ENCODE assay signal across 15 cellular contexts in genomic region chr7:143499743-143500348, GRCh38. TPM values are rescaled to one million over a fixed set of nuclear protein-coding genes. Genes with fewer than 3 reads are reported as not detected.
DNase-seq lines count a peak whose midpoint lies in the region; FAIRE-seq and TF ChIP-seq lines count a peak whose summit lies in the region.
"Had no signal": no experiment of that assay in that cellular context is flagged by ENCODE, and none has a peak within 500 bp of the region (broad histone marks: within the 10 kb centered on the region; RNA-seq: fewer than 3 reads in every experiment).

No MANE protein-coding gene starts in this region.

- H3K27ac ChIP-seq in kidney (ENCODE audit: low read depth in 2 of 2, low read length in 2 of 2) = peak overlapping the region; percentile 46 to 74
- H3K27ac ChIP-seq in skeletal muscle tissue (ENCODE audit: low read depth, low read length) = peak overlapping the region; percentile 65

- H3K4me3 ChIP-seq in kidney (ENCODE audit: low read length in 2 of 2) = no peak overlapping the region
- no peak overlapping the region for H3K4me3 ChIP-seq in skeletal muscle tissue (ENCODE audit: low read length in 3 of 3)

- DNase-seq in EH (ENCODE audit: low read depth) (peak; percentile 85), dermis blood vessel endothelial cell (peak; percentile 94), kidney (no peak), NCI-H1694 (lab: John Stamatoyannopoulos, UW) (no peak), NCI-H774 (lab: John Stamatoyannopoulos, UW) (no peak)
- no peak for DNase-seq in stimulated activated CD4-positive, alpha-beta T cell treated with anti-CD3 and anti-CD28 coated beads, Interleukin-1b, Interleukin-23, amount 100 ng/mL, for 48 hours
- DNase-seq in activated naive CD4-positive, alpha-beta T cell (lab: John Stamatoyannopoulos, UW) = no peak
- DNase-seq: activated CD4-positive, alpha-beta T cell treated with anti-CD3 and anti-CD28 coated beads, Interleukin-2, amount 50 U/mL, for 48 hours; CD8-positive, alpha-beta memory T cell; immature natural killer cell; NCI-H2171 had no signal

- FAIRE-seq in kidney (lab: Jason Lieb, UNC) = no peak
- FAIRE-seq: small intestine, urothelium cell line had no signal

- H3K9ac ChIP-seq in kidney (ENCODE audit: low read length in 2 of 2) (no peak overlapping the region), skeletal muscle tissue (ENCODE audit: low read depth in 1 of 3, low read length in 3 of 3) (no peak overlapping the region)

- H3K36me3 ChIP-seq in kidney (ENCODE audit: control insufficient read depth in 1 of 2, insufficient read depth in 2 of 2, low read length in 2 of 2) (no peaks in the 10 kb centered on the region), skeletal muscle tissue (ENCODE audit: control insufficient read depth in 3 of 3, insufficient read depth in 3 of 3, low read length in 3 of 3) (no peaks in the 10 kb centered on the region)

- intact Hi-C loops in kidney (cut with DNase I) = no loop called here

- no peak for TF ChIP-seq CTCF in kidney (IDR thresholded peaks at IDR 0.05; ENCODE audit: borderline replicate concordance, extremely low read depth, insufficient read depth)

- no peaks in the 10 kb centered on the region for H3K27me3 ChIP-seq in skeletal muscle tissue (ENCODE audit: control insufficient read depth in 3 of 3, insufficient read depth in 3 of 3, low read length in 3 of 3)

- H3K9me3 ChIP-seq in kidney (ENCODE audit: control insufficient read depth in 1 of 2, low read length in 2 of 2) = no peaks in the 10 kb centered on the region
- H3K9me3 ChIP-seq in skeletal muscle tissue (ENCODE audit: control insufficient read depth in 3 of 3, low read length in 3 of 3) = no peaks in the 10 kb centered on the region

- H3K4me1 ChIP-seq in kidney (ENCODE audit: control insufficient read depth in 1 of 2, insufficient read depth in 1 of 2, low read depth in 1 of 2, low read length in 2 of 2) = no peaks in the 10 kb centered on the region
- H3K4me1 ChIP-seq in skeletal muscle tissue (ENCODE audit: control insufficient read depth in 3 of 3, insufficient read depth in 3 of 3, low read length in 3 of 3) = peaks cover 0 to 8% (median 7%) of the 10 kb centered on the region in 3 donors

RNA-seq across cellular contexts. Expression of gene TAS2R41, which starts 22.2 kb away (rescaled TPM):
- total RNA-seq in dermis blood vessel endothelial cell (not detected in 2 replicates), kidney (not detected), skeletal muscle tissue (not detected)
- not detected for polyA plus RNA-seq in kidney (ENCODE audit: insufficient read depth, low read depth, low replicate concordance)
- total RNA-seq: CD8-positive, alpha-beta memory T cell; omental fat pad had no signal
- polyA plus RNA-seq: CD8-positive, alpha-beta memory T cell; immature natural killer cell; small intestine had no signal

RNA-seq across cellular contexts. Expression of gene TAS2R60, which starts 56.6 kb away (rescaled TPM):
- total RNA-seq in dermis blood vessel endothelial cell (not detected in 2 replicates), kidney (not detected), skeletal muscle tissue (not detected)
- not detected for polyA plus RNA-seq in kidney (ENCODE audit: insufficient read depth, low read depth, low replicate concordance)
- total RNA-seq: CD8-positive, alpha-beta memory T cell; omental fat pad had no signal
- polyA plus RNA-seq: CD8-positive, alpha-beta memory T cell; immature natural killer cell; small intestine had no signal

Comparison
In these comparisons a context has a peak if more than half of its experiments do, and no peak if none do; other contexts are left out.
1. DNase-seq: peak in EH (single experiment) and dermis blood vessel endothelial cell (single experiment); none in kidney (single experiment), stimulated activated CD4-positive, alpha-beta T cell treated with anti-CD3 and anti-CD28 coated beads, Interleukin-1b, Interleukin-23, amount 100 ng/mL, for 48 hours (single experiment), activated naive CD4-positive, alpha-beta T cell (0 of 4), NCI-H1694 (single experiment) and NCI-H774 (single experiment).